In the genomic region with DNA sequence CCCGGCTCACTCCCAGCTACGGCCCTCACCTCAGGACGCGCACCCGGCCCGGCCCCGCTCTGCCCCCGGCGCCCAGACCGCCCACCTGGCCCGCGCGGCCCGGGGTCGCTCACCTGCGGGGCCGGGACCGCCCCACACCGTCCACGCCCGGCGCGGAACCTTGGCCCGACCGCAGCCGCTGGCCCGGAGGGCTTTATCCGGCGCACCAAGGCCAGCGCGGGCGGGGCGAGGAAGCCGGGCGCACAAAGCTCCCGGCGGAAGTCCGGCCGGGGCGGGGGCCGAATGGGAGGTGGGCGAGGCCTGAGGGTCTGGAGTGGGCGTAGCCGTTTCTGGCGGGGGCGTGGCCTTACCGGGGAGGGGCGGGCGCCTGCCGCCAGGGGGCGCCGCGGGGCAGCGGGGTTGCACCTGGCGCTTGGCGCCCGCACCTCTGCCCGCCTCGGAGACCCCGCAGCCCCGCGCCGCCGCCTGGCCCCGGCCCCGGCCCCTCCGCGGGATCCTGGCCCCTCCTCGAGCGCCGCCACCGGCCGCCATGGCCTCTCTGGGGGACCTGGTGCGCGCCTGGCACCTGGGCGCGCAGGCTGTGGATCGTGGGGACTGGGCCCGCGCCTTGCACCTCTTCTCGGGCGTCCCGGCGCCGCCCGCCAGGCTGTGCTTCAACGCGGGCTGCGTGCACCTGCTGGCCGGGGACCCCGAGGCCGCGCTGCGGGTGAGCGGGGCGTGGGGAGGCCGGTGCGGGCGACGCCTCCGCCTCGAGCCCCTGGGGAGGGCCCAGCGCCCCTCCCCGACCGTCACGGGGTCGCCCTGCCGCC, we compare ENCODE assay signal across 1 cellular context.
TF ChIP-seq lines count a peak whose summit lies in the region.

A gene with protein sequence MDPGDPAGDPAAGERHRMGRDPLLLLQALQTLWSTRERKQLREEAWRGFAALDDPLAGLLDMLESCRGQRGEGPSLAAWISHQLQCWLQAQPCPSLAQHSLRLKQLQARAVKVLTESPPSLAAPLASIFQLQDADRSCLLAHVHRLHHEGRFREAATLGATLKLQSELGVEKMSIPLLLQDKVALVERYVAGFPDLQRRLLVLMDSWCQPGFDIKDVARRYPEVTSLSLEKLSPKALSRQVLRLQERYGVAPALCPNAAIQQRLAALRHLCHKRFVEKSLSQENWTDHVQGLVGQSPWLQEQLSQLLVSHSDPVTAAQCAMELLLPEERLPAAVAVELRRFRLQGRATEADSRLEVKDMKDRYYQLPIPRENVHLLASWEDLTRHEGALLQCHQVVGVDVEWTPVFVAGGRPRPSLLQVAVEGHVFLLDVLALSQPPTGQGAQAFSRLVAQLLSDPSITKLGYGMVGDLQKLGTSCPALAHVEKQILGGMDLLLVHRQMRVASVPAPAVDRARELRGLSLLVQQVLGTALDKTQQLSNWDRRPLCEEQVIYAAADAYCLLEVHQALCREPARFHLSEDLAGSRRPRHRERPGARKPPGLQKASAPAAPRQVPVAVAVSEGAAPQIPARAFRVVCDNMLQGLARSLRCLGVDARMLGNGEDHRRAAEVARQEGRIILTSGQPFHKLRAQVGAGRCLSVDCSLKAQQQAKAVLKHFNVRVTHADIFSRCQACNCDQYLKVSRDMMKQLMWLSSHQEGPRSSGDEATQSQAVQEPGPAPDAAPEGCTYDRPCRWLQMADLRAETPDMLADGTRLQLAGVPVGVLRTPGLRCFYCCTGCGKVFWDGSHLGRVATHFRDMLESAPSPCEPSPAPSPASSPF (minus strand): TSS at position 162 of the 809 bp plus-strand sequence. CDS start 27,805 bp downstream, outside the sequence.
A gene with protein sequence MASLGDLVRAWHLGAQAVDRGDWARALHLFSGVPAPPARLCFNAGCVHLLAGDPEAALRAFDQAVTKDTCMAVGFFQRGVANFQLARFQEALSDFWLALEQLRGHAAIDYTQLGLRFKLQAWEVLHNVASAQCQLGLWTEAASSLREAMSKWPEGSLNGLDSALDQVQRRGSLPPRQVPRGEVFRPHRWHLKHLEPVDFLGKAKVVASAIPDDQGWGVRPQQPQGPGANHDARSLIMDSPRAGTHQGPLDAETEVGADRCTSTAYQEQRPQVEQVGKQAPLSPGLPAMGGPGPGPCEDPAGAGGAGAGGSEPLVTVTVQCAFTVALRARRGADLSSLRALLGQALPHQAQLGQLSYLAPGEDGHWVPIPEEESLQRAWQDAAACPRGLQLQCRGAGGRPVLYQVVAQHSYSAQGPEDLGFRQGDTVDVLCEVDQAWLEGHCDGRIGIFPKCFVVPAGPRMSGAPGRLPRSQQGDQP (plus strand): TSS at position 393 of the 809 bp plus-strand sequence. CDS start 137 bp downstream, at position 530.

TF ChIP-seq in K562, 482 proteins besides CTCF, POLR2A, EP300 and RAD21 (continued from another document and continues in another):
- TF ChIP-seq, protein P1, sequence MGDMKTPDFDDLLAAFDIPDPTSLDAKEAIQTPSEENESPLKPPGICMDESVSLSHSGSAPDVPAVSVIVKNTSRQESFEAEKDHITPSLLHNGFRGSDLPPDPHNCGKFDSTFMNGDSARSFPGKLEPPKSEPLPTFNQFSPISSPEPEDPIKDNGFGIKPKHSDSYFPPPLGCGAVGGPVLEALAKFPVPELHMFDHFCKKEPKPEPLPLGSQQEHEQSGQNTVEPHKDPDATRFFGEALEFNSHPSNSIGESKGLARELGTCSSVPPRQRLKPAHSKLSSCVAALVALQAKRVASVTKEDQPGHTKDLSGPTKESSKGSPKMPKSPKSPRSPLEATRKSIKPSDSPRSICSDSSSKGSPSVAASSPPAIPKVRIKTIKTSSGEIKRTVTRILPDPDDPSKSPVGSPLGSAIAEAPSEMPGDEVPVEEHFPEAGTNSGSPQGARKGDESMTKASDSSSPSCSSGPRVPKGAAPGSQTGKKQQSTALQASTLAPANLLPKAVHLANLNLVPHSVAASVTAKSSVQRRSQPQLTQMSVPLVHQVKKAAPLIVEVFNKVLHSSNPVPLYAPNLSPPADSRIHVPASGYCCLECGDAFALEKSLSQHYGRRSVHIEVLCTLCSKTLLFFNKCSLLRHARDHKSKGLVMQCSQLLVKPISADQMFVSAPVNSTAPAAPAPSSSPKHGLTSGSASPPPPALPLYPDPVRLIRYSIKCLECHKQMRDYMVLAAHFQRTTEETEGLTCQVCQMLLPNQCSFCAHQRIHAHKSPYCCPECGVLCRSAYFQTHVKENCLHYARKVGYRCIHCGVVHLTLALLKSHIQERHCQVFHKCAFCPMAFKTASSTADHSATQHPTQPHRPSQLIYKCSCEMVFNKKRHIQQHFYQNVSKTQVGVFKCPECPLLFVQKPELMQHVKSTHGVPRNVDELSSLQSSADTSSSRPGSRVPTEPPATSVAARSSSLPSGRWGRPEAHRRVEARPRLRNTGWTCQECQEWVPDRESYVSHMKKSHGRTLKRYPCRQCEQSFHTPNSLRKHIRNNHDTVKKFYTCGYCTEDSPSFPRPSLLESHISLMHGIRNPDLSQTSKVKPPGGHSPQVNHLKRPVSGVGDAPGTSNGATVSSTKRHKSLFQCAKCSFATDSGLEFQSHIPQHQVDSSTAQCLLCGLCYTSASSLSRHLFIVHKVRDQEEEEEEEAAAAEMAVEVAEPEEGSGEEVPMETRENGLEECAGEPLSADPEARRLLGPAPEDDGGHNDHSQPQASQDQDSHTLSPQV (IDR thresholded peaks at IDR 0.05), result peak; percentile 47; the same call in 1 of the 2 replicates
- TF ChIP-seq ZNF583 (CRISPR knock-in tag; IDR thresholded peaks at IDR 0.05), result 0 out of 2 replicates have a peak, but pooled peaks have one; percentile 45
- TF ChIP-seq ZNF24 (IDR thresholded peaks at IDR 0.05), result peak; percentile 59; the same call in 1 of the 2 replicates
- TF ChIP-seq CEBPZ (IDR thresholded peaks at IDR 0.05; ENCODE audit: borderline replicate concordance, low read depth, low read length), result no peak
- TF ChIP-seq NR4A1 (CRISPR knock-in tag; IDR thresholded peaks at IDR 0.05), result no peak
- TF ChIP-seq NR4A1 (tag; IDR thresholded peaks at IDR 0.05), result 0 out of 2 replicates have a peak, but pooled peaks have one; percentile 34
- no peak for TF ChIP-seq SREBF1 (IDR thresholded peaks at IDR 0.05; ENCODE audit: borderline replicate concordance, low read depth, low read length)
- no peak for TF ChIP-seq PCBP1 (IDR thresholded peaks at IDR 0.05; ENCODE audit: low read depth, low read length, poor library complexity, severe bottlenecking)
- TF ChIP-seq NR2C2 (CRISPR knock-in tag; IDR thresholded peaks at IDR 0.05), result 0 out of 2 replicates have a peak, but pooled peaks have one; percentile 40
- TF ChIP-seq NR2C2 (tag; IDR thresholded peaks at IDR 0.05), result peak; percentile 79
- TF ChIP-seq CHD1 (IDR thresholded peaks at IDR 0.05; ENCODE audit: low read length), result peak; percentile 84
- peak; percentile 78; the same call in 1 of the 2 replicates for TF ChIP-seq KLF13 (tag; IDR thresholded peaks at IDR 0.05; ENCODE audit: borderline replicate concordance, low read depth)
- TF ChIP-seq ZBTB7A (IDR thresholded peaks at IDR 0.05; ENCODE audit: borderline replicate concordance, control insufficient read depth, low read depth, low read length), result peak; percentile 98
- TF ChIP-seq CCAR2 (IDR thresholded peaks at IDR 0.05; ENCODE audit: low read depth, low read length), result no peak
- TF ChIP-seq TBL1XR1 (IDR thresholded peaks at IDR 0.05; ENCODE audit: low read length in 2 of 2), result peak; percentile 15 to 36; a peak in 1 of 4 replicates
- TF ChIP-seq, protein P2, sequence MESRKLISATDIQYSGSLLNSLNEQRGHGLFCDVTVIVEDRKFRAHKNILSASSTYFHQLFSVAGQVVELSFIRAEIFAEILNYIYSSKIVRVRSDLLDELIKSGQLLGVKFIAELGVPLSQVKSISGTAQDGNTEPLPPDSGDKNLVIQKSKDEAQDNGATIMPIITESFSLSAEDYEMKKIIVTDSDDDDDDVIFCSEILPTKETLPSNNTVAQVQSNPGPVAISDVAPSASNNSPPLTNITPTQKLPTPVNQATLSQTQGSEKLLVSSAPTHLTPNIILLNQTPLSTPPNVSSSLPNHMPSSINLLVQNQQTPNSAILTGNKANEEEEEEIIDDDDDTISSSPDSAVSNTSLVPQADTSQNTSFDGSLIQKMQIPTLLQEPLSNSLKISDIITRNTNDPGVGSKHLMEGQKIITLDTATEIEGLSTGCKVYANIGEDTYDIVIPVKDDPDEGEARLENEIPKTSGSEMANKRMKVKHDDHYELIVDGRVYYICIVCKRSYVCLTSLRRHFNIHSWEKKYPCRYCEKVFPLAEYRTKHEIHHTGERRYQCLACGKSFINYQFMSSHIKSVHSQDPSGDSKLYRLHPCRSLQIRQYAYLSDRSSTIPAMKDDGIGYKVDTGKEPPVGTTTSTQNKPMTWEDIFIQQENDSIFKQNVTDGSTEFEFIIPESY (CRISPR knock-in tag; IDR thresholded peaks at IDR 0.05), result peak; percentile 69
- no peak for TF ChIP-seq ZNF717 (CRISPR knock-in tag; IDR thresholded peaks at IDR 0.05)
- peak; percentile 86 for TF ChIP-seq ETS1 (conservative IDR thresholded peaks at IDR 0.05; ENCODE audit: control insufficient read depth, low read depth, low read length)
- peak; percentile 67; the same call in 1 of the 2 replicates for TF ChIP-seq ZNF263 (CRISPR knock-in tag; IDR thresholded peaks at IDR 0.05; ENCODE audit: borderline replicate concordance)
- TF ChIP-seq PRDM10 (IDR thresholded peaks at IDR 0.05; ENCODE audit: partially characterized antibody), result no peak
- TF ChIP-seq HNRNPH1 (optimal IDR thresholded peaks at IDR 0.05; ENCODE audit: low read depth, low read length), result no peak
- TF ChIP-seq SRSF9 (IDR thresholded peaks at IDR 0.05; ENCODE audit: borderline replicate concordance, low read depth, low read length), result no peak
- TF ChIP-seq GATAD2A (IDR thresholded peaks at IDR 0.05), result no peak
- TF ChIP-seq NFIC (IDR thresholded peaks at IDR 0.05), result peak; percentile 30; the same call in 1 of the 2 replicates
- TF ChIP-seq NCOR1 (IDR thresholded peaks at IDR 0.05), result peak; percentile 44; the same call in 1 of the 2 replicates
- peak; percentile 63; the same call in 1 of the 2 replicates for TF ChIP-seq MTA3 (IDR thresholded peaks at IDR 0.05; ENCODE audit: borderline replicate concordance)
- peak; percentile 86 for TF ChIP-seq ZNF589 (CRISPR knock-in tag; IDR thresholded peaks at IDR 0.05; ENCODE audit: low read depth)
- TF ChIP-seq TBP (optimal IDR thresholded peaks at IDR 0.05; ENCODE audit: low read depth, low read length), result peak; percentile 70
- no peak for TF ChIP-seq PRPF4 (IDR thresholded peaks at IDR 0.05; ENCODE audit: insufficient read depth, low read depth, low read length, poor library complexity, severe bottlenecking)
- peak; percentile 100 for TF ChIP-seq GABPA (tag; conservative IDR thresholded peaks at IDR 0.05; ENCODE audit: low read depth)
- 0 out of 2 replicates have a peak, but pooled peaks have one; percentile 37 for TF ChIP-seq CBX5 (IDR thresholded peaks at IDR 0.05; ENCODE audit: borderline replicate concordance, low read depth)
